In the genomic region with DNA sequence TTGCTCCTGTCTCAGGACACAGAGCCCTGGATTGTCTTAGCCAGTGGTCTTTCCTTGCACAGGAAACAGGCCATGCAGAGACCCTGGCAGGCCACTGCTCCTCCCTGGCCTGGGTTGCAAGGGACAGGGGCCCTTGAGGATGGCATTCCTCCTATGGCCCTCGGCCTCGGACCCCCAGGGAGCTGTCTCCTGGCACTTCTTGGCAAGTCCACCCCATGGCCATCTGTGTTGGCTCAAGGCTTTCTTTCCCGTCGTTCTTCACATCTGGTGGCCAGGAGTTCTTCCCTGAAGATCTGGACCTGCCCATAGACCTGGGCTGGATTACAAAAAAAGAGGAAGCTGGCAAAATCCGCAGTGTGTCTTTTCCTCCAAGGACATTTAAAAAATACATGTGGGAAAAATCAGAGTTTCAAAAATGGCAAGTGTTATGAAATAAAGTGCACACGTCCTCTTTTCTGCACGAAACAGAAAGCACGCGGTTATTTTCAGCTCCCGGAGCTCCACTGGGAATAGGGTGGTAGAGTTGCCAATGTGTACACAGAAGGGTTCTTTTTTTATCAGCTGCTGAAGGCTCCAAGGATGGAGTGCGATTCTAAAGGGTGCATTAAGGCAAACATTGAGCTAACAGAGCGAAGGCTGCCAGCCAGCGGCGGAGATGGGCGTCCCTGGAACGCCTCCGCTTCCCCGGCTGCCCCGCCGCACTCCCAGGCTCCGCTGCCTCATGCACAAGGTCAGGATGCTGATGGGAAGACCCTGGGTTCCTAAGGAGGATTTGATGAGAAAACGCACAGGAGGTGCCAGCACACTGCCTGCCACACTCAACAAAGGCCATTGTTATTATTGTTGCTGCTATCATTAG, we compare ENCODE assay signal across 10 cellular contexts.
A peak's percentile ranks its signal among the peaks of the same experiment; 100 is the strongest.
DNase-seq lines count a peak whose midpoint lies in the region; ATAC-seq and TF ChIP-seq lines count a peak whose summit lies in the region.
"Had no signal": no experiment of that assay in that cellular context is flagged by ENCODE, and none has a peak within 500 bp of the region (broad histone marks: within the 10 kb centered on the region; RNA-seq: fewer than 3 reads in every experiment).

No MANE protein-coding gene starts in this region.

- H2AFZ ChIP-seq in PC-3 (ENCODE audit: low read length) = no peak overlapping the region; the same call in 1 of the 2 replicates

- H3K27ac Mint-ChIP-seq in activated T-cell treated with anti-CD3 and anti-CD28 coated beads, Interleukin-2, amount 50 U/mL, for 24 hours = no peak overlapping the region
- H3K27ac Mint-ChIP-seq: naive thymus-derived CD8-positive, alpha-beta T cell had no signal

- H3K36me3 ChIP-seq in BLaER1 (no peaks in the 10 kb centered on the region), PC-3 (ENCODE audit: low read depth, low read length) (no peaks in the 10 kb centered on the region)

- H3K4me3 ChIP-seq in BLaER1 (peak overlapping the region; percentile 47), fibroblast of the aortic adventitia (ENCODE audit: low read depth, low read length) (peak overlapping the region; percentile 23), PC-3 (ENCODE audit: low read length) (no peak overlapping the region)

- no peaks in the 10 kb centered on the region for H3K79me2 ChIP-seq in PC-3 (ENCODE audit: low read length)

- ATAC-seq in PC-3 = no peak
- ATAC-seq: naive thymus-derived CD8-positive, alpha-beta T cell had no signal

- peak overlapping the region; percentile 56; the same call in 1 of the 2 replicates for H3K9ac ChIP-seq in BLaER1
- H3K9ac ChIP-seq in PC-3 (ENCODE audit: low read length) = no peak overlapping the region

- no TSS peak for BruUV-seq in PC-3 (replicated peaks; lab: Mats Ljungman, UMichigan)

- intact Hi-C loops in posterior cingulate gyrus (cut with DNase I) (no loop called here), PC-3 (cut with micrococcal nuclease) (no loop called here)

- H3K9me3 ChIP-seq in BLaER1 = no peaks in the 10 kb centered on the region
- H3K9me3 ChIP-seq in PC-3 (ENCODE audit: low read length) = no peaks in the 10 kb centered on the region

- H3K4me2 ChIP-seq in BLaER1 (peak overlapping the region; percentile 93), PC-3 (ENCODE audit: low read length) (no peak overlapping the region)

- no peaks in the 10 kb centered on the region for H3K27me3 ChIP-seq in BLaER1
- H3K27me3 ChIP-seq in PC-3 (ENCODE audit: low read length) = no peaks in the 10 kb centered on the region

- TF ChIP-seq CTCF in fibroblast of the aortic adventitia (IDR thresholded peaks at IDR 0.05; ENCODE audit: insufficient read depth, low read length) (no peak), PC-3 (conservative IDR thresholded peaks at IDR 0.05; ENCODE audit: low read depth, low read length) (no peak)

- peaks cover 58% of the 10 kb centered on the region for H3K4me1 ChIP-seq in BLaER1
- H3K4me1 ChIP-seq in PC-3 (ENCODE audit: insufficient read depth, low read length) = no peaks in the 10 kb centered on the region

- H3K27ac ChIP-seq in BLaER1 (peak overlapping the region; percentile 82), PC-3 (ENCODE audit: low read length) (no peak overlapping the region)

- no peaks in the 10 kb centered on the region for H3K4me1 Mint-ChIP-seq in activated T-cell treated with anti-CD3 and anti-CD28 coated beads, Interleukin-2, amount 50 U/mL, for 24 hours (ENCODE audit: low read depth)

- peaks cover 10% of the 10 kb centered on the region for H3K27me3 Mint-ChIP-seq in activated T-cell treated with anti-CD3 and anti-CD28 coated beads, Interleukin-2, amount 50 U/mL, for 24 hours

- H3F3A ChIP-seq in PC-3 (ENCODE audit: low read length, unreplicated experiment) = no peaks in the 10 kb centered on the region

- DNase-seq in NCI-H345 (lab: John Stamatoyannopoulos, UW) (peak; percentile 79), fibroblast of the aortic adventitia (ENCODE audit: low read depth) (peak; percentile 93), posterior cingulate gyrus (peak; percentile 43 to 96 (median 66)), iPS-NIHi7 (ENCODE audit: extremely low spot score) (no peak), NCI-H187 (lab: John Stamatoyannopoulos, UW) (no peak), PC-3 (no peak)
- DNase-seq in activated T-cell treated with anti-CD3 and anti-CD28 coated beads, Interleukin-2, amount 50 U/mL, for 24 hours = no peak
- DNase-seq: activated gamma-delta T cell; naive thymus-derived CD8-positive, alpha-beta T cell had no signal

- POLR2A ChIA-PET in PC-3 (lab: Charles Lee; ENCODE audit: unreplicated experiment) = no interaction called here

- H4K20me1 ChIP-seq in BLaER1 (no peaks in the 10 kb centered on the region), PC-3 (ENCODE audit: low read length) (no peaks in the 10 kb centered on the region)

- no peak overlapping the region for H3K4me3 Mint-ChIP-seq in activated T-cell treated with anti-CD3 and anti-CD28 coated beads, Interleukin-2, amount 50 U/mL, for 24 hours
- H3K4me3 Mint-ChIP-seq: naive thymus-derived CD8-positive, alpha-beta T cell had no signal

- H3K9me3 Mint-ChIP-seq in activated T-cell treated with anti-CD3 and anti-CD28 coated beads, Interleukin-2, amount 50 U/mL, for 24 hours = no peaks in the 10 kb centered on the region
- H3K9me3 Mint-ChIP-seq: naive thymus-derived CD8-positive, alpha-beta T cell had no signal

- H3K36me3 Mint-ChIP-seq in activated T-cell treated with anti-CD3 and anti-CD28 coated beads, Interleukin-2, amount 50 U/mL, for 24 hours (ENCODE audit: low read depth) = no peaks in the 10 kb centered on the region
- H3K36me3 Mint-ChIP-seq: naive thymus-derived CD8-positive, alpha-beta T cell had no signal

- H3K9me2 ChIP-seq in PC-3 (replicated peaks; ENCODE audit: low read length) = no peaks in the 10 kb centered on the region

- CTCF ChIA-PET in PC-3 (lab: Charles Lee) = no interaction called here

Comparison
In these comparisons a context has a peak if more than half of its experiments do, and no peak if none do; other contexts are left out.
1. DNase-seq: peak in NCI-H345 (single experiment), fibroblast of the aortic adventitia (single experiment) and posterior cingulate gyrus (10 of 10); none in iPS-NIHi7 (single experiment), activated T-cell treated with anti-CD3 and anti-CD28 coated beads, Interleukin-2, amount 50 U/mL, for 24 hours (single experiment), NCI-H187 (0 of 2) and PC-3 (single experiment).